Comparison of ENCODE assay signal across 9 cellular contexts in genomic region chr6:108597601-108598315, GRCh38. TPM values are rescaled to one million over a fixed set of nuclear protein-coding genes. Genes with fewer than 3 reads are reported as not detected.
A peak's percentile ranks its signal among the peaks of the same experiment; 100 is the strongest.
DNase-seq lines count a peak whose midpoint lies in the region; ATAC-seq, FAIRE-seq and TF ChIP-seq lines count a peak whose summit lies in the region.
"Had no signal": no experiment of that assay in that cellular context is flagged by ENCODE, and none has a peak within 500 bp of the region (broad histone marks: within the 10 kb centered on the region; RNA-seq: fewer than 3 reads in every experiment).

No MANE protein-coding gene starts in this region.

- H3K9me3 Mint-ChIP-seq in Caco-2 (ENCODE audit: unreplicated experiment) = no peaks in the 10 kb centered on the region

- no peak overlapping the region for H3K27ac Mint-ChIP-seq in Caco-2 (ENCODE audit: unreplicated experiment)

- TF ChIP-seq RAD21 in SK-N-SH (IDR thresholded peaks at IDR 0.05; ENCODE audit: low read length) = no peak

- H3K9me2 ChIP-seq in SK-N-SH = no peaks in the 10 kb centered on the region

- ATAC-seq in HG02759 (IDR thresholded peaks at IDR 0.05; ENCODE audit: unreplicated experiment) (peak; percentile 41), thoracic aorta (ENCODE audit: insufficient number of reproducible peaks, low FRiP score, low read depth) (no peak)

- H3K9me3 ChIP-seq in SK-N-SH (no peaks in the 10 kb centered on the region), thoracic aorta (no peaks in the 10 kb centered on the region), Caco-2 (no peaks in the 10 kb centered on the region)

- H2AFZ ChIP-seq in SK-N-SH (ENCODE audit: low read depth) = no peak overlapping the region

- peaks cover 12% of the 10 kb centered on the region for H3K4me1 Mint-ChIP-seq in Caco-2 (ENCODE audit: low read depth, unreplicated experiment)

- no peaks in the 10 kb centered on the region for H3K27me3 Mint-ChIP-seq in Caco-2 (ENCODE audit: insufficient read depth, unreplicated experiment)

- H3K79me2 ChIP-seq in SK-N-SH (ENCODE audit: insufficient read depth) = peaks cover 97% of the 10 kb centered on the region

- CTCF ChIA-PET in SK-N-SH (lab: Yijun Ruan, JAX) (interaction anchor here (0.7 to 1.7 kb wide), 4 partner anchors 10 to 296 kb away, joined by 3 to 6 read pairs (median 4); no protein-coding TSS in a partner anchor), Caco-2 (lab: Charles Lee) (no interaction called here)

- POLR2A ChIA-PET in SK-N-SH (lab: Yijun Ruan, JAX) (no interaction called here), Caco-2 (lab: Charles Lee) (no interaction called here)

- peak; percentile 27 for FAIRE-seq in islet of Langerhans (lab: Jason Lieb, UNC)

- TF ChIP-seq CTCF in SK-N-SH (IDR thresholded peaks at IDR 0.05) (no peak), thoracic aorta (IDR thresholded peaks at IDR 0.05) (no peak), Caco-2 (IDR thresholded peaks at IDR 0.05; ENCODE audit: insufficient read depth in 1 of 2, low read depth in 1 of 2, low read length in 1 of 2, severe bottlenecking in 1 of 2, unreplicated experiment in 1 of 2) (no peak)

- H4K20me1 ChIP-seq in SK-N-SH (ENCODE audit: insufficient read depth) = peaks cover 36% of the 10 kb centered on the region

- peak overlapping the region; percentile 42 to 81; a peak in 3 of 4 replicates for H3K27ac ChIP-seq in SK-N-SH (ENCODE audit: low read depth in 2 of 2, low read length in 1 of 2)
- H3K27ac ChIP-seq in thoracic aorta = peak overlapping the region; percentile 54 to 63

- no peak overlapping the region for H3K4me3 Mint-ChIP-seq in Caco-2 (ENCODE audit: unreplicated experiment)

- no peak overlapping the region for H3K9ac ChIP-seq in SK-N-SH

- 53% methylated on average over 5 of the region's 5 CpGs for WGBS in SK-N-SH (ENCODE audit: low lambda C conversion rate)

- H3K4me3 ChIP-seq in SK-N-SH (ENCODE audit: low read depth in 2 of 2, low read length in 1 of 2) (no peak overlapping the region), thoracic aorta (no peak overlapping the region), Caco-2 (ENCODE audit: low read depth, low read length) (no peak overlapping the region)

- no peaks in the 10 kb centered on the region for H3K27me3 ChIP-seq in SK-N-SH (ENCODE audit: insufficient read depth)
- no peaks in the 10 kb centered on the region for H3K27me3 ChIP-seq in thoracic aorta (replicated peaks; ENCODE audit: insufficient read depth)
- no peaks in the 10 kb centered on the region for H3K27me3 ChIP-seq in Caco-2 (replicated peaks; ENCODE audit: control insufficient read depth, insufficient read depth, low read length)

- H3K36me3 Mint-ChIP-seq in Caco-2 (ENCODE audit: insufficient read depth, unreplicated experiment) = peaks cover 5% of the 10 kb centered on the region

- intact Hi-C loops in Caco-2 (cut with micrococcal nuclease; ENCODE audit: unreplicated experiment) = no loop called here
- intact Hi-C loops in head of caudate nucleus (cut with DNase I) = no loop called here

- H3F3A ChIP-seq in SK-N-SH (replicated peaks; ENCODE audit: insufficient read depth) = no peaks in the 10 kb centered on the region

- no TSS peak for BruUV-seq in Caco-2 (replicated peaks; lab: Mats Ljungman, UMichigan)

- H3K4me2 ChIP-seq in SK-N-SH = 0 out of 2 replicates have a peak overlapping the region, but pooled peaks have one; percentile 19

- H3K36me3 ChIP-seq in SK-N-SH (replicated peaks in 1 of 2; ENCODE audit: control insufficient read depth in 1 of 2, insufficient read depth in 2 of 2, low read length in 1 of 2) (peaks cover 0 to 3% of the 10 kb centered on the region in 2 experiments), thoracic aorta (no peaks in the 10 kb centered on the region), Caco-2 (ENCODE audit: control insufficient read depth, insufficient read depth, low read length) (no peaks in the 10 kb centered on the region)

- peaks cover 8 to 34% of the 10 kb centered on the region in 2 experiments for H3K4me1 ChIP-seq in SK-N-SH (ENCODE audit: control insufficient read depth in 1 of 2, insufficient read depth in 2 of 2, low read depth in 1 of 2, low read length in 1 of 2)
- H3K4me1 ChIP-seq in thoracic aorta (ENCODE audit: control insufficient read depth in 1 of 2, low read depth in 2 of 2) = peaks cover 74 to 80% of the 10 kb centered on the region in 2 donors
- H3K4me1 ChIP-seq in Caco-2 = no peaks in the 10 kb centered on the region

- DNase-seq in SK-N-SH = no peak
- DNase-seq in thoracic aorta (ENCODE audit: low spot score) = no peak
- DNase-seq in Caco-2 = no peak
- DNase-seq in head of caudate nucleus = no peak
- DNase-seq in activated gamma-delta T cell (lab: John Stamatoyannopoulos, UW) = no peak
- DNase-seq: activated naive CD4-positive, alpha-beta T cell treated with anti-CD3 and anti-CD28 coated beads, Interleukin-2, amount 50 U/mL, for 16 hours; NCI-H2171 treated with DMSO at 0.1 percent for 48 hours had no signal

- TF ChIP-seq EP300 in SK-N-SH (IDR thresholded peaks at IDR 0.05; ENCODE audit: borderline replicate concordance in 1 of 2, low read depth in 1 of 2, low read length in 1 of 2) = no peak

TF ChIP-seq in SK-N-SH, 30 proteins besides CTCF, POLR2A, EP300 and RAD21:
- TF ChIP-seq PBX3 (IDR thresholded peaks at IDR 0.05) = no peak
- TF ChIP-seq TCF12 (IDR thresholded peaks at IDR 0.05) = peak; percentile 26; the same call in 1 of the 2 replicates
- 0 out of 2 replicates have a peak, but pooled peaks have one; percentile 37 for TF ChIP-seq MEF2A (IDR thresholded peaks at IDR 0.05; ENCODE audit: borderline replicate concordance, low read depth)

RNA-seq across cellular contexts. Expression of gene FOXO3, which starts 37.0 kb away (rescaled TPM):
- polyA plus RNA-seq in SK-N-SH (2012; rRNA removed) = 8.1 and 8.5 TPM in 2 replicates
- 7.5 and 8.1 TPM in 2 replicates for polyA plus RNA-seq in SK-N-SH (2012; cell fraction: cytosol; rRNA removed)
- 5.9 and 8.0 TPM in 2 replicates for polyA plus RNA-seq in SK-N-SH (2012; cell fraction: nucleus; rRNA removed)
- total RNA-seq in thoracic aorta (100 to 1,000 TPM; 106 to 149 TPM), Caco-2 (2022) (34.3 and 34.5 TPM in 2 replicates)
